8 cellular contexts compared by ENCODE assay signal in the genomic region with DNA sequence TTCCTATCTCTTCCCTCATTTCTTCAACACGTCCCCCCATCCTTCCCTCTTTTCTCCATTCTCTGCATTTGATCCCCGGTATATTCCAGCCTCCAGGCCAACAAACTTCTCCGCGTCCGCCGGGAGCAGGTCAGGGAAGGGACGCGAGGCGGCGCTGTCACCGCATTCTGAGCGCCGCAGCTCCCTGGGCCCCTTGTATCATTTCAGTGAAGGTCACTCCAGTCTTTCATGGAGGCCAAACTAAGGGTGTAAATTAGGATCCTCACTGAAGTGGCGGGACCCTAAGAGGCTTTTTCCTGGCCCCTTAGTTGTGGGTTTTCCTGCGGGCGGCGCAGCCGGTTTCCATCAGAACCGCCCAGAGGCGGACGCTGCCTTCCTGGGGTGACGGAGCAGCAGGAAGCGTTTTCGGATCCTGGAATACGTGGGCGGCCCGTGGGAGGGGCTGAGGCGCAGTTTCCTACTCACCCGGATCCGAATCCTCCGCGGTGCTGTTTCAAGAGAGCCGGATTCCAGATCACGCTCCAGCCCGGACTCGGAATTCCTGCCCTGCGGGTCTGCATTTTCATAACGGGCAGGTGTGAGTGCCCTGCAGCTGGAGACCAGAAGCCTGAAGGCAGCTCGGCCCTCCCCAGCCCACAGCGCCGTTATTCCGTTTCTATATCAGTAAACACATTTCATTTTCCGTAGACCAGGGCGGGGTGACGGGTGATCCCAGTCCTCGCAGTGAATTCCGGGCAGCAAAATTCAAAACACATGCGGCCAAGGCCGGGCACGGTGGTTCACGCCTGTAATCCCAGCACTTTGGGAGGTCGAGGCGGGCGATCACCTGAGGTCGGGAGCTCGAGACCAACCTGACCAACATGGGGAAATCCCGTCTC. TPM values are rescaled to one million over a fixed set of nuclear protein-coding genes. Genes with fewer than 3 reads are reported as not detected.
A peak's percentile ranks its signal among the peaks of the same experiment; 100 is the strongest.
DNase-seq lines count a peak whose midpoint lies in the region; ATAC-seq and TF ChIP-seq lines count a peak whose summit lies in the region.

No MANE protein-coding gene starts in this region.

- no peaks in the 10 kb centered on the region for H3K9me3 ChIP-seq in CD8-positive, alpha-beta T cell (ENCODE audit: low read length)

- H3K27me3 ChIP-seq in CD8-positive, alpha-beta T cell (ENCODE audit: insufficient read depth, low read length): no peaks in the 10 kb centered on the region

- peak; percentile 11 for ATAC-seq in CD8-positive, alpha-beta T cell

- H3K27ac ChIP-seq in CD8-positive, alpha-beta T cell (ENCODE audit: low read depth, low read length): peak overlapping the region; percentile 79

- intact Hi-C loops in CD8-positive, alpha-beta T cell (cut with DNase I, micrococcal nuclease): loop anchor here (1.0 to 10.0 kb wide), 5 partner anchors 63 to 495 kb away; partner anchors contain the start of genes DDX39B (in 1 of the 2) and GTF2H4 (in 1 of the 2)

- H3K4me3 Mint-ChIP-seq in CD8-positive, alpha-beta T cell: peak overlapping the region; percentile 94
- H3K4me3 Mint-ChIP-seq in activated T-cell treated with anti-CD3 and anti-CD28 coated beads, Interleukin-2, amount 50 U/mL, for 24 hours: peak overlapping the region; percentile 91
- peak overlapping the region; percentile 87 for H3K4me3 Mint-ChIP-seq in mesothelial cell of epicardium

- H3K27ac Mint-ChIP-seq in CD8-positive, alpha-beta T cell: peak overlapping the region; percentile 92
- peak overlapping the region; percentile 95 for H3K27ac Mint-ChIP-seq in activated T-cell treated with anti-CD3 and anti-CD28 coated beads, Interleukin-2, amount 50 U/mL, for 24 hours
- peak overlapping the region; percentile 96 for H3K27ac Mint-ChIP-seq in mesothelial cell of epicardium

- peak; percentile 56 for TF ChIP-seq CTCF in CD8-positive, alpha-beta T cell (IDR thresholded peaks at IDR 0.05)
- peak; percentile 88 for TF ChIP-seq CTCF in epithelial cell of proximal tubule (conservative IDR thresholded peaks at IDR 0.05; ENCODE audit: low read depth, low read length)
- peak; percentile 61 for TF ChIP-seq CTCF in mesothelial cell of epicardium (IDR thresholded peaks at IDR 0.05; ENCODE audit: unreplicated experiment)

- H3K36me3 Mint-ChIP-seq in CD8-positive, alpha-beta T cell: peaks cover 17% of the 10 kb centered on the region
- H3K36me3 Mint-ChIP-seq in activated T-cell treated with anti-CD3 and anti-CD28 coated beads, Interleukin-2, amount 50 U/mL, for 24 hours (ENCODE audit: low read depth): peaks cover 5% of the 10 kb centered on the region
- no peaks in the 10 kb centered on the region for H3K36me3 Mint-ChIP-seq in mesothelial cell of epicardium

- H3K4me1 ChIP-seq in CD8-positive, alpha-beta T cell (ENCODE audit: insufficient read depth, low read length): peaks cover 37% of the 10 kb centered on the region

- peak in 6 of 7 experiments; percentile 37 to 71 (median 53) for DNase-seq in CD8-positive, alpha-beta T cell
- DNase-seq in H4 (ENCODE audit: low spot score) (peak; percentile 74), NOMO-1 treated with DMSO at 0.1 percent for 48 hours (lab: John Stamatoyannopoulos, UW; ENCODE audit: unreplicated experiment) (peak; percentile 70), epithelial cell of proximal tubule (ENCODE audit: low read depth) (peak; percentile 56), mesothelial cell of epicardium (ENCODE audit: low spot score in 2 of 2, unreplicated experiment in 2 of 2) (peak; percentile 67 to 84), NCI-H446 treated with DMSO at 0.1 percent for 48 hours (lab: John Stamatoyannopoulos, UW) (no peak)
- DNase-seq in activated T-cell treated with anti-CD3 and anti-CD28 coated beads, Interleukin-2, amount 50 U/mL, for 24 hours: peak; percentile 73
- peak; percentile 26 for DNase-seq in stimulated activated CD8-positive, alpha-beta memory T cell treated with anti-CD3 and anti-CD28 coated beads, Interleukin-15, amount 100 ng/mL, for 1 hour (ENCODE audit: low read depth)

- POLR2A ChIA-PET in CD8-positive, alpha-beta T cell (lab: Charles Lee): interaction anchor here (0.8 to 1.6 kb wide), 10 partner anchors 42 to 203 kb away, joined by 3 to 5 read pairs (median 4); partner anchors contain the start of gene LTB

- CTCF ChIA-PET in CD8-positive, alpha-beta T cell (lab: Charles Lee): interaction anchor here (0.6 to 6.4 kb wide), 10 partner anchors 22 to 172 kb away, joined by 3 to 85 read pairs (median 4); no protein-coding TSS in a partner anchor

- H3K4me3 ChIP-seq in CD8-positive, alpha-beta T cell (ENCODE audit: low read depth, low read length): peak overlapping the region; percentile 93
- peak overlapping the region; percentile 85 for H3K4me3 ChIP-seq in epithelial cell of proximal tubule (ENCODE audit: low read depth, low read length)

- peaks cover 54% of the 10 kb centered on the region for H3K4me1 Mint-ChIP-seq in CD8-positive, alpha-beta T cell (ENCODE audit: low read depth)
- peaks cover 66% of the 10 kb centered on the region for H3K4me1 Mint-ChIP-seq in activated T-cell treated with anti-CD3 and anti-CD28 coated beads, Interleukin-2, amount 50 U/mL, for 24 hours (ENCODE audit: low read depth)
- H3K4me1 Mint-ChIP-seq in mesothelial cell of epicardium: peaks cover 43% of the 10 kb centered on the region

- no peaks in the 10 kb centered on the region for H3K9me3 Mint-ChIP-seq in CD8-positive, alpha-beta T cell
- H3K9me3 Mint-ChIP-seq in activated T-cell treated with anti-CD3 and anti-CD28 coated beads, Interleukin-2, amount 50 U/mL, for 24 hours: no peaks in the 10 kb centered on the region
- H3K9me3 Mint-ChIP-seq in mesothelial cell of epicardium: no peaks in the 10 kb centered on the region

- no peaks in the 10 kb centered on the region for H3K36me3 ChIP-seq in CD8-positive, alpha-beta T cell (ENCODE audit: insufficient read depth, low read length)

- H3K27me3 Mint-ChIP-seq in CD8-positive, alpha-beta T cell (ENCODE audit: low read depth): no peaks in the 10 kb centered on the region
- no peaks in the 10 kb centered on the region for H3K27me3 Mint-ChIP-seq in activated T-cell treated with anti-CD3 and anti-CD28 coated beads, Interleukin-2, amount 50 U/mL, for 24 hours
- H3K27me3 Mint-ChIP-seq in mesothelial cell of epicardium (ENCODE audit: low read depth): peaks cover 4% of the 10 kb centered on the region

RNA-seq across cellular contexts. Expression of gene MICA, which starts 3.6 kb away (rescaled TPM):
- 1 to 10 TPM; 5.8 to 6.2 TPM for total RNA-seq in CD8-positive, alpha-beta T cell
- 65.8 and 75.4 TPM in 2 replicates for total RNA-seq in H4 (2014; rRNA removed; shearing (Covaris generic))
- total RNA-seq in epithelial cell of proximal tubule (25.7 and 46.8 TPM in 2 replicates), mesothelial cell of epicardium (14.1 to 16.1 TPM (median 15.5 TPM) in 3 replicates)

RNA-seq across cellular contexts. Expression of gene HLA-B, which starts 42.8 kb away (rescaled TPM):
- over 10,000 TPM in 1 of 2 experiments, 1,000 to 10,000 TPM in 1; 9,693 to 10,002 TPM for total RNA-seq in CD8-positive, alpha-beta T cell
- total RNA-seq in H4 (2014; rRNA removed; shearing (Covaris generic)): 512 and 677 TPM in 2 replicates
- 41.2 and 225 TPM in 2 replicates for total RNA-seq in epithelial cell of proximal tubule
- total RNA-seq in mesothelial cell of epicardium: 43.9 to 47.7 TPM (median 46.6 TPM) in 3 replicates

Comparison
In these comparisons a context has a peak if more than half of its experiments do, and no peak if none do; other contexts are left out.
1. RNA of gene HLA-B, which starts 42.8 kb away (total RNA-seq): 9,693 to 10,002 TPM in CD8-positive, alpha-beta T cell; 512 to 677 TPM in H4, 41.2 to 225 TPM in epithelial cell of proximal tubule and 43.9 to 47.7 TPM in mesothelial cell of epicardium; every median in the first group is over 10 times any median in the second.
2. Peak in every context shown above with its lines, with median percentiles within 50 percentile points of each other: H3K27ac Mint-ChIP-seq, H3K4me3 Mint-ChIP-seq and CTCF ChIP-seq.